In the genomic region with DNA sequence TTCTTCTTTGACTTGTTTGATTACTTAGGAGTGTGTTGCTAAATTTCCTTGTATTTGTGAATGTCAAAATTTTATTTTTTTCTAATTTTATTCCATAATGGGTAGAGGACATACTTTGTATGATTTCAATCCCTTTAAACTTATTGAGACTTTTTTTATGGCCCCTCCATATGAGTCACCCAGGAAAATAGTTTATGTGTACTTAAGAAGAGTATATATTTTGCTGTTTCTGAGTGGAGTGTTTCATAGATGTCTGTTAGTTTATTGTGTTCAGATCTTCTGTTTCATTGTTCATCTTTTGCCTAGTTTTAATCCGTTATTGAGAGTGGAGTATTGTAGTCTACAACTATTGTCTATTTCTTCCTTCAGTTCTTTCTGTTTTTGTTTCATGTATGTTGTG, we compare ENCODE assay signal across 17 cellular contexts.
"Had no signal": no experiment of that assay in that cellular context is flagged by ENCODE, and none has a peak within 500 bp of the region (broad histone marks: within the 10 kb centered on the region; RNA-seq: fewer than 3 reads in every experiment).

No MANE protein-coding gene starts in this region.

- H3K27ac ChIP-seq: colonic mucosa, hepatocyte, neutrophil, right atrium auricular region, sigmoid colon had no signal

- H3K27me3 Mint-ChIP-seq: naive thymus-derived CD8-positive, alpha-beta T cell had no signal

- H3K36me3 ChIP-seq: colonic mucosa, neutrophil had no signal

- H3K4me3 Mint-ChIP-seq: naive thymus-derived CD8-positive, alpha-beta T cell had no signal

- H3K4me2 ChIP-seq: hepatocyte had no signal

- H3K79me2 ChIP-seq: hepatocyte had no signal

- H2AFZ ChIP-seq: hepatocyte had no signal

- H3K9me3 ChIP-seq: colonic mucosa, mucosa of descending colon, neutrophil, right atrium auricular region, sigmoid colon had no signal

- DNase-seq: colonic mucosa; dermis blood vessel endothelial cell; erythroblast; foreskin melanocyte; head of caudate nucleus; mammary epithelial cell; mucosa of descending colon; naive thymus-derived CD8-positive, alpha-beta T cell; posterior cingulate gyrus; sigmoid colon; small intestine; stimulated activated CD4-positive, alpha-beta T cell treated with anti-CD3 and anti-CD28 coated beads, Interleukin-12 subunit alpha, Interleukin-12 subunit beta, amount 100 ng/mL, for 4 hours; stimulated activated naive CD4-positive, alpha-beta T cell treated with Interleukin-2 at 50 U/mL for 16 hours; trophoblast cell had no signal

- ATAC-seq: mucosa of descending colon; naive thymus-derived CD8-positive, alpha-beta T cell had no signal

- H3K27ac Mint-ChIP-seq: naive thymus-derived CD8-positive, alpha-beta T cell had no signal

- H3K4me1 Mint-ChIP-seq: naive thymus-derived CD8-positive, alpha-beta T cell had no signal

- H3K9me3 Mint-ChIP-seq: naive thymus-derived CD8-positive, alpha-beta T cell had no signal

- H3K27me3 ChIP-seq: colonic mucosa, hepatocyte, neutrophil, right atrium auricular region, sigmoid colon had no signal

- H3K4me1 ChIP-seq: colonic mucosa, right atrium auricular region, sigmoid colon had no signal

- H3K4me3 ChIP-seq: colonic mucosa, hepatocyte, mucosa of descending colon, right atrium auricular region, sigmoid colon had no signal
